In the genomic region with DNA sequence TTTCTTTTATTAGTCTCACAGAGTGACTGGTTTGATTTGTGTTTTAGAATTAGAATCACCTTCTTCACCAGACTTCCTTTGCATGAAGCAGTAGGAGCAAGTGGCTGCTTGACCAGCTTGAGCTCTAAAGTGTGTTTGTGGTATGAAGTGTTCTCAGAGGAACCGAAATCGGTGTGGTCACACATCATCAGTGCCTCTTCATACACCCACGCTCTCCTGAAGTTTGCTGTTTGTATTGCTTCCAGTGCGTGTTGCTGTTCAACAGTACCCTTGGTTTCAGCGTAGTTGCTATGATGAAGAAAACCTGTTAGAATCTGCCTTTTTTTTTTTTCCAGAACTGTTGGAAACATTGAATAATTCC, we compare ENCODE assay signal across 9 cellular contexts.
DNase-seq lines count a peak whose midpoint lies in the region; ATAC-seq, FAIRE-seq and TF ChIP-seq lines count a peak whose summit lies in the region.
"Had no signal": no experiment of that assay in that cellular context is flagged by ENCODE, and none has a peak within 500 bp of the region (broad histone marks: within the 10 kb centered on the region; RNA-seq: fewer than 3 reads in every experiment).

No MANE protein-coding gene starts in this region.

- H3K4me1 Mint-ChIP-seq in stimulated activated naive CD8-positive, alpha-beta T cell treated with anti-CD3 and anti-CD28 coated beads, Interleukin-15, amount 100 ng/mL, for 72 hours: peaks cover 74% of the 10 kb centered on the region

- no peak overlapping the region for H2BK20ac ChIP-seq in IMR-90 (ENCODE audit: low read depth, low read length)

- peak overlapping the region in 1 of 2 donors; percentile 29 for H3K4me3 Mint-ChIP-seq in stimulated activated naive CD8-positive, alpha-beta T cell treated with anti-CD3 and anti-CD28 coated beads, Interleukin-15, amount 100 ng/mL, for 72 hours

- H3K56ac ChIP-seq in IMR-90 (ENCODE audit: extremely low read depth, insufficient read depth, low read length): no peak overlapping the region

- no peak overlapping the region for H2BK15ac ChIP-seq in IMR-90 (ENCODE audit: low read depth, low read length)

- intact Hi-C loops in IMR-90 (cut with micrococcal nuclease): no loop called here

- H2BK120ac ChIP-seq in IMR-90 (ENCODE audit: low read depth, low read length): no peak overlapping the region

- no peak overlapping the region for H3K27ac ChIP-seq in IMR-90 (ENCODE audit: insufficient read depth, low read length)

- ATAC-seq in GM21423 (IDR thresholded peaks at IDR 0.05; ENCODE audit: unreplicated experiment): peak; percentile 79
- ATAC-seq in IMR-90 (ENCODE audit: low read depth): peak; percentile 61
- ATAC-seq in stimulated activated naive CD8-positive, alpha-beta T cell treated with anti-CD3 and anti-CD28 coated beads, Interleukin-15, amount 100 ng/mL, for 72 hours: peak; percentile 81

- FAIRE-seq in GM12892 (lab: Jason Lieb, UNC): peak; percentile 87

- no peak for TF ChIP-seq CTCF in IMR-90 (conservative IDR thresholded peaks at IDR 0.05; ENCODE audit: low read depth, low read length)

- no peak for DNase-seq in GM12892 (ENCODE audit: insufficient read length)
- DNase-seq in IMR-90: peak; percentile 88
- DNase-seq in central memory CD4-positive, alpha-beta T cell: peak; percentile 58
- peak in 1 of 2 donors; percentile 43 for DNase-seq in stimulated activated naive CD8-positive, alpha-beta T cell treated with anti-CD3 and anti-CD28 coated beads, Interleukin-15, amount 100 ng/mL, for 72 hours
- no peak for DNase-seq in retina
- no peak for DNase-seq in dermis blood vessel endothelial cell
- no peak for DNase-seq in NCI-H2227 (lab: John Stamatoyannopoulos, UW; ENCODE audit: unreplicated experiment)
- DNase-seq: heart left ventricle had no signal

- H3K9ac ChIP-seq in IMR-90 (ENCODE audit: low read depth, low read length): no peak overlapping the region

- no peaks in the 10 kb centered on the region for H3K27me3 ChIP-seq in IMR-90 (ENCODE audit: control insufficient read depth, insufficient read depth, low read length)
- H3K27me3 ChIP-seq: heart left ventricle had no signal

- peaks cover 28 to 78% of the 10 kb centered on the region in 2 experiments for H3K79me1 ChIP-seq in IMR-90 (ENCODE audit: low read depth in 1 of 2, low read length in 2 of 2)

- peaks cover 29% of the 10 kb centered on the region for H3K4me1 ChIP-seq in IMR-90 (ENCODE audit: control insufficient read depth, insufficient read depth, low read length)

- no peak overlapping the region for H3K4ac ChIP-seq in IMR-90 (ENCODE audit: low read depth, low read length)

- peak overlapping the region; percentile 86 for H3K4me2 ChIP-seq in IMR-90 (ENCODE audit: low read depth, low read length)

- WGBS in IMR-90 (ENCODE audit: extremely low coverage in 2 of 2, insufficient read length in 1 of 2), 2 experiments: no CpG with 5 or more reads among the region's 5 CpGs

- POLR2A ChIA-PET in IMR-90 (lab: Charles Lee; ENCODE audit: unreplicated experiment): no interaction called here

- peak overlapping the region; percentile 1; the same call in 1 of the 2 replicates for H3K18ac ChIP-seq in IMR-90 (ENCODE audit: low read depth, low read length)

- BruUV-seq in IMR-90 (replicated peaks; lab: Mats Ljungman, UMichigan): no TSS peak

- in situ Hi-C loops in IMR-90 (cut with MboI; ENCODE audit: low sequenced_read_pairs): no loop called here

- H3K9me1 ChIP-seq in IMR-90 (ENCODE audit: insufficient read depth, low read length): peaks cover 21% of the 10 kb centered on the region

- H3K27ac Mint-ChIP-seq in stimulated activated naive CD8-positive, alpha-beta T cell treated with anti-CD3 and anti-CD28 coated beads, Interleukin-15, amount 100 ng/mL, for 72 hours: peak overlapping the region in 1 of 2 donors; percentile 72

- H3K14ac ChIP-seq in IMR-90 (replicated peaks; ENCODE audit: low read depth, low read length): 0 out of 2 replicates have a peak overlapping the region, but pooled peaks have one; percentile 1

- peak overlapping the region in 1 of 2 experiments; percentile 1; a peak in 1 of 4 replicates for H4K8ac ChIP-seq in IMR-90 (ENCODE audit: low read depth in 2 of 2, low read length in 2 of 2)

- no peak overlapping the region for H2BK5ac ChIP-seq in IMR-90 (ENCODE audit: low read depth, low read length, poor library complexity, severe bottlenecking)

- H3K9me3 ChIP-seq in IMR-90 (ENCODE audit: control insufficient read depth, insufficient read depth, low read length): no peaks in the 10 kb centered on the region
- H3K9me3 ChIP-seq: heart left ventricle had no signal

- H3K9me3 Mint-ChIP-seq in stimulated activated naive CD8-positive, alpha-beta T cell treated with anti-CD3 and anti-CD28 coated beads, Interleukin-15, amount 100 ng/mL, for 72 hours: no peaks in the 10 kb centered on the region

- TF ChIP-seq RAD21 in IMR-90 (IDR thresholded peaks at IDR 0.05; ENCODE audit: low read length): no peak

- 0 out of 2 replicates have a peak overlapping the region, but pooled peaks have one; percentile 15 for H4K5ac ChIP-seq in IMR-90 (ENCODE audit: low read depth, low read length)

- no peaks in the 10 kb centered on the region for H3K27me3 Mint-ChIP-seq in stimulated activated naive CD8-positive, alpha-beta T cell treated with anti-CD3 and anti-CD28 coated beads, Interleukin-15, amount 100 ng/mL, for 72 hours

- H3K36me3 ChIP-seq in IMR-90 (ENCODE audit: control insufficient read depth, insufficient read depth, low read length): 0 out of 2 replicates have a peak, but pooled peaks cover 2% of the 10 kb centered on the region

- H2AFZ ChIP-seq in IMR-90 (replicated peaks; ENCODE audit: low read length, poor library complexity): no peak overlapping the region

- H2AK5ac ChIP-seq in IMR-90 (ENCODE audit: low read depth, low read length): no peak overlapping the region

- H2AK9ac ChIP-seq in IMR-90 (replicated peaks; ENCODE audit: low read depth, low read length, poor library complexity): no peak overlapping the region

- CTCF ChIA-PET in IMR-90 (lab: Yijun Ruan, JAX): interaction anchor here (0.7 to 2.1 kb wide), 4 partner anchors 24 to 180 kb away, joined by 3 to 7 read pairs (median 4); no protein-coding TSS in a partner anchor

- H4K91ac ChIP-seq in IMR-90 (ENCODE audit: insufficient read depth, low read depth, low read length): no peak overlapping the region

- H4K20me1 ChIP-seq in IMR-90 (ENCODE audit: insufficient read depth, low read length): peaks cover 29% of the 10 kb centered on the region

- no peak overlapping the region for H3K4me3 ChIP-seq in IMR-90 (ENCODE audit: insufficient read depth, low read depth, low read length)

- H3K23ac ChIP-seq in IMR-90 (ENCODE audit: low read depth, low read length): 0 out of 2 replicates have a peak overlapping the region, but pooled peaks have one; percentile 4

- dilution Hi-C loops in IMR-90 (cut with HindIII; ENCODE audit: low sequenced_read_pairs, unreplicated experiment): no loop called here

- TF ChIP-seq POLR2A in GM12892 (IDR thresholded peaks at IDR 0.05; ENCODE audit: low read depth, low read length) (no peak), IMR-90 (IDR thresholded peaks at IDR 0.05; ENCODE audit: low read depth, low read length) (no peak; the same call in 1 of the 2 replicates)

TF ChIP-seq in IMR-90, 13 proteins besides CTCF, POLR2A, EP300 and RAD21:
- peak; percentile 23; the same call in 1 of the 2 replicates for TF ChIP-seq BHLHE40 (IDR thresholded peaks at IDR 0.05; ENCODE audit: low read depth, low read length)
- TF ChIP-seq RFX5 (IDR thresholded peaks at IDR 0.05; ENCODE audit: low read depth, low read length): no peak
TF ChIP-seq in IMR-90: peak in this region for 1.

Comparison
In these comparisons a context has a peak if more than half of its experiments do, and no peak if none do; other contexts are left out.
1. DNase-seq: peak in IMR-90 (single experiment) and central memory CD4-positive, alpha-beta T cell (single experiment); none in GM12892 (single experiment), retina (single experiment), dermis blood vessel endothelial cell (single experiment) and NCI-H2227 (single experiment).
2. Peak in every context shown above with its lines, with median percentiles within 50 percentile points of each other: ATAC-seq.